ENCODE assay signal across 8 cellular contexts in the genomic region with DNA sequence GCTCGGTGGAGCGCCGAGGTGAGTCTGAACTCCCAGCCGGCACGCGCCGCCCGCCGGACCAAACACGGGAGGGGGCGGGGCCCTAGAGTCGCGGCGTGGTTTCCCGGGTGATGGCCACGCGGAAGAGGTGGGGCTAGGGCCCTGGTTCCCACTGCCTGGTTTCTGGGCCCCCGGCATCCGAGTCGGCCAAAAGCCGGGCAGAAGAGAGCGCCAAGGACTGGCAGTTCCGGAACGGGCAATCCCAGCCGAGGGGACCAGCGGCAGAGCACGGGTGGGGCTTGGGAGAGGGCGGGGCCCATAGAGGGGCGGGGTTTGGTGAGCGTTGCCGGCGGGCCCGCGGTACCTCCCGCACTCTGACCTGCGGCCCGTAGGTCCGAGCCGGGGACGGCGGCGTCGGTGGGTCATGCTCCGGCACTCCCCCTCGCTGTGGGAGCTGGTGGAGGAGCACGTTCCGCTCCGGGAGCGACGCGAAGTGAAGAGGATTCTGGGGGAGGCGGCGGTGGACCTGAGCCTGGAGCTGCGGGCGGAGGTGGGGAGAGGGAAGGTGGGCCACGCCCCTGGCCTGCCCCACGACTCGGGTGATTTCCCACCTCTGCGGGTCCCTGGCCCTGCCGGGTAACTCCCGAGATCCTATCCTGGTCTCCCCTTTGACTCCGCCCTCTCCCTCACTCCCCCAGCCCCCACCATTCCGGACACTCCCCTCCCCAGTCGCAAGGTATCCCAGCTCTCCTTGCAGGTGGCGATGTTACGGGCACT. TPM values are rescaled to one million over a fixed set of nuclear protein-coding genes. Genes with fewer than 3 reads are reported as not detected.
DNase-seq lines count a peak whose midpoint lies in the region; ATAC-seq, FAIRE-seq and TF ChIP-seq lines count a peak whose summit lies in the region.

A gene (plus strand): TSS at position 124 of the 756 bp plus-strand sequence. CDS start 280 bp downstream, at position 404.

- CTCF ChIA-PET in A549 (lab: Yijun Ruan, JAX) (interaction anchor here (3.0 to 5.0 kb wide), 4 partner anchors 14 to 228 kb away, joined by 12 to 51 read pairs (median 20); no protein-coding TSS in a partner anchor), HepG2 (lab: Yijun Ruan, JAX; ENCODE audit: low intra/inter-chr PET ratio, low total read pairs) (interaction anchor here (0.7 kb wide), 1 partner anchor 14 kb away, joined by 3 read pairs; no protein-coding TSS in a partner anchor)

- H3K4me1 Mint-ChIP-seq in activated CD4-positive, alpha-beta T cell treated with anti-CD3 and anti-CD28 coated beads, Interleukin-2, amount 10 ng/mL, durations not matched to agents 24 days and 14 days: peaks cover 14% of the 10 kb centered on the region

- peak within 1 kb of the TSS; percentile 56 for H3K9ac ChIP-seq in HepG2 (ENCODE audit: insufficient read depth, low read depth, low read length)

- no peaks in the 10 kb centered on the region for H4K20me1 ChIP-seq in HepG2 (ENCODE audit: insufficient read depth, low read length)

- BruUV-seq in HepG2 (replicated peaks; lab: Mats Ljungman, UMichigan): no TSS peak

- peak within 1 kb of the TSS; percentile 98 for H3K4me2 ChIP-seq in A549
- H3K4me2 ChIP-seq in HepG2 (ENCODE audit: low read depth, low read length): peak within 1 kb of the TSS; percentile 89

- H3K4me3 ChIP-seq in A549 (peak within 1 kb of the TSS; percentile 84), HepG2 (replicated peaks in 1 of 3; ENCODE audit: insufficient read depth in 1 of 3, low read depth in 2 of 3, low read length in 3 of 3) (peak within 1 kb of the TSS; percentile 52 to 77 (median 75))

- intact Hi-C loops in activated CD4-positive, alpha-beta T cell treated with anti-CD3 and anti-CD28 coated beads, Interleukin-2, amount 10 ng/mL, durations not matched to agents 24 days and 14 days (cut with micrococcal nuclease): loop anchor here (1.0 kb wide), 3 partner anchors 17 to 45 kb away; a partner anchor contains a TSS
- intact Hi-C loops in HepG2 (cut with micrococcal nuclease; ENCODE audit: unreplicated experiment): no loop called here

- H3K4me3 Mint-ChIP-seq in activated CD4-positive, alpha-beta T cell treated with anti-CD3 and anti-CD28 coated beads, Interleukin-2, amount 10 ng/mL, durations not matched to agents 24 days and 14 days: peak within 1 kb of the TSS; percentile 92

- DNase-seq in A549 (ENCODE audit: low read depth in 1 of 2, low spot score in 1 of 2): peak; percentile 65 to 83
- peak; percentile 45 for DNase-seq in NCI-H446 treated with DMSO at 0.1 percent for 48 hours (lab: John Stamatoyannopoulos, UW)
- peak; percentile 95 for DNase-seq in activated CD4-positive, alpha-beta T cell treated with anti-CD3 and anti-CD28 coated beads, Interleukin-2, amount 10 ng/mL, durations not matched to agents 24 days and 14 days
- DNase-seq in dedifferentiated amniotic fluid mesenchymal stem cell (ENCODE audit: extremely low spot score): peak; percentile 77
- peak; percentile 60 for DNase-seq in HepG2 (ENCODE audit: low spot score)
- DNase-seq in stimulated activated CD4-positive, alpha-beta T cell treated with anti-CD3 and anti-CD28 coated beads, Interleukin-4, amount 100 ng/mL, for 1 hour: peak; percentile 75

- H3K9me3 ChIP-seq in A549: no peaks in the 10 kb centered on the region
- no peaks in the 10 kb centered on the region for H3K9me3 ChIP-seq in HepG2 (ENCODE audit: low read length)

- TF ChIP-seq RAD21 in A549 (conservative IDR thresholded peaks at IDR 0.05 in 1 of 2, IDR thresholded peaks at IDR 0.05 in 1 of 2): no peak
- TF ChIP-seq RAD21 in HepG2 (CRISPR knock-in tag; IDR thresholded peaks at IDR 0.05): no peak

- TF ChIP-seq EP300 in A549 (IDR thresholded peaks at IDR 0.05) (no peak), HepG2 (IDR thresholded peaks at IDR 0.05; ENCODE audit: low read depth in 2 of 2, low read length in 2 of 2) (no peak), HepG2 (CRISPR knock-in tag; IDR thresholded peaks at IDR 0.05; ENCODE audit: borderline replicate concordance) (no peak)

- no peak within 1 kb of the TSS for H2AFZ ChIP-seq in HepG2 (ENCODE audit: low read length)

- WGBS in A549 (ENCODE audit: missing lambda C conversion rate): 11% methylated on average over 9 of the region's 66 CpGs
- 1% methylated on average over 11 of the region's 66 CpGs for WGBS in HepG2 (ENCODE audit: low lambda C conversion rate)

- peaks cover 27% of the 10 kb centered on the region for H3K4me1 ChIP-seq in A549
- H3K4me1 ChIP-seq in HepG2 (ENCODE audit: insufficient read depth, low read length): peaks cover 62% of the 10 kb centered on the region

- TF ChIP-seq POLR2A in A549 (IDR thresholded peaks at IDR 0.05; ENCODE audit: low read length): peak; percentile 43
- TF ChIP-seq POLR2A in GM18526 (IDR thresholded peaks at IDR 0.05; ENCODE audit: extremely low read depth, insufficient read length): peak; percentile 13
- TF ChIP-seq POLR2A in HepG2 (IDR thresholded peaks at IDR 0.05; ENCODE audit: insufficient read depth in 1 of 2, low read depth in 2 of 2, low read length in 2 of 2): peak; percentile 28 to 55; a peak in 2 of 4 replicates

- POLR2A ChIA-PET in A549 (lab: Yijun Ruan, JAX) (no interaction called here), HepG2 (lab: Yijun Ruan, JAX) (interaction anchor here (0.7 to 1.2 kb wide), 8 partner anchors 12 to 228 kb away, joined by 3 to 9 read pairs (median 3); a partner anchor contains a TSS)

- no peaks in the 10 kb centered on the region for H3K27me3 Mint-ChIP-seq in activated CD4-positive, alpha-beta T cell treated with anti-CD3 and anti-CD28 coated beads, Interleukin-2, amount 10 ng/mL, durations not matched to agents 24 days and 14 days

- H3K9me3 Mint-ChIP-seq in activated CD4-positive, alpha-beta T cell treated with anti-CD3 and anti-CD28 coated beads, Interleukin-2, amount 10 ng/mL, durations not matched to agents 24 days and 14 days: no peaks in the 10 kb centered on the region

- H3K36me3 ChIP-seq in HepG2 (replicated peaks in 1 of 2; ENCODE audit: control insufficient read depth in 1 of 2, insufficient read depth in 2 of 2, low read length in 2 of 2): no peaks in the 10 kb centered on the region

- ATAC-seq in A549: peak; percentile 73 to 87
- peak; percentile 73 for ATAC-seq in HG03095 (IDR thresholded peaks at IDR 0.05; ENCODE audit: unreplicated experiment)
- ATAC-seq in HepG2: peak; percentile 75

- TF ChIP-seq CTCF in A549 (IDR thresholded peaks at IDR 0.05) (no peak), HepG2 (CRISPR knock-in tag; IDR thresholded peaks at IDR 0.05) (peak; percentile 28; the same call in 1 of the 2 replicates)

- peak within 1 kb of the TSS; percentile 84 for H3K27ac Mint-ChIP-seq in activated CD4-positive, alpha-beta T cell treated with anti-CD3 and anti-CD28 coated beads, Interleukin-2, amount 10 ng/mL, durations not matched to agents 24 days and 14 days

- no peaks in the 10 kb centered on the region for H3K79me2 ChIP-seq in HepG2 (ENCODE audit: insufficient read depth, low read length)

- FAIRE-seq in A549 (lab: Jason Lieb, UNC) (no peak), HepG2 (lab: Jason Lieb, UNC) (no peak)

- in situ Hi-C loops in HepG2 (cut with HindIII; ENCODE audit: extremely low pct_ligation_motif_present, low pct_unique_long_range_greater_than_20kb): no loop called here

- peaks cover 2% of the 10 kb centered on the region for H3K36me3 Mint-ChIP-seq in activated CD4-positive, alpha-beta T cell treated with anti-CD3 and anti-CD28 coated beads, Interleukin-2, amount 10 ng/mL, durations not matched to agents 24 days and 14 days (ENCODE audit: low read depth)

- no peaks in the 10 kb centered on the region for H3K27me3 ChIP-seq in HepG2 (ENCODE audit: control insufficient read depth in 1 of 2, insufficient read depth in 2 of 2, low read length in 2 of 2)

- H3K27ac ChIP-seq in A549 (peak within 1 kb of the TSS; percentile 87 to 89), HepG2 (ENCODE audit: extremely low read length, insufficient read depth, low read length) (peak within 1 kb of the TSS; percentile 54)

TF ChIP-seq in A549, 52 proteins besides CTCF, POLR2A, EP300 and RAD21 (continues in another document):
- TF ChIP-seq BHLHE40 (IDR thresholded peaks at IDR 0.05; ENCODE audit: low read depth, low read length) (peak; percentile 65), CHD4 (IDR thresholded peaks at IDR 0.05; ENCODE audit: borderline replicate concordance) (no peak)

TF ChIP-seq in HepG2, 621 proteins besides CTCF, POLR2A, EP300 and RAD21 (continues in another document):
- TF ChIP-seq KMT2B (CRISPR knock-in tag; IDR thresholded peaks at IDR 0.05) (0 out of 2 replicates have a peak, but pooled peaks have one; percentile 38), BHLHE40 (IDR thresholded peaks at IDR 0.05; ENCODE audit: low read length) (peak; percentile 88)

RNA-seq across cellular contexts. Expression of the gene that starts here (rescaled TPM):
- 2.0 and 2.9 TPM in 2 replicates for polyA plus RNA-seq in A549 (2011; rRNA removed)
- 3.5 and 5.4 TPM in 2 replicates for polyA plus RNA-seq in A549 (2012; cell fraction: cytosol; rRNA removed)
- polyA plus RNA-seq in A549 (2012; cell fraction: nucleus; rRNA removed): 12.0 and 17.8 TPM in 2 replicates
- 9.3 to 12.5 TPM (median 10.2 TPM) in 3 replicates for polyA plus RNA-seq in A549 (2017; fragmentation: RNase III; extraction: RNeasy Plus Mini Kit Qiagen cat#74134 plus additional on column Dnase treatment)
- 2.0 and 2.4 TPM in 2 replicates for polyA minus RNA-seq in A549 (2011; rRNA and poly(A)+ RNA removed)
- total RNA-seq in activated CD4-positive, alpha-beta T cell treated with anti-CD3 and anti-CD28 coated beads, Interleukin-2, amount 10 ng/mL, durations not matched to agents 24 days and 14 days: 3.0 and 4.3 TPM in 2 replicates
- total RNA-seq in HepG2 (2016; rRNA removed; fragmentation: Illumina TruSeq; extraction: Trizol): 2.2 and 2.9 TPM in 2 replicates
- total RNA-seq in HepG2 (2016; cell fraction: cytosol; rRNA removed; fragmentation: Illumina TruSeq; extraction: Trizol; ENCODE audit: low read depth): 0.79 and 2.4 TPM in 2 replicates
- total RNA-seq in HepG2 (2016; cell fraction: insoluble cytoplasmic fraction; rRNA removed; fragmentation: Illumina TruSeq; extraction: Trizol): 0.95 and 2.5 TPM in 2 replicates
- 1.8 and 2.6 TPM in 2 replicates for total RNA-seq in HepG2 (2016; cell fraction: membrane; rRNA removed; fragmentation: Illumina TruSeq; extraction: Trizol)
- 2.8 and 3.1 TPM in 2 replicates for total RNA-seq in HepG2 (2016; cell fraction: nucleus; rRNA removed; fragmentation: Illumina TruSeq; extraction: Trizol)
- 1.4 and 1.8 TPM in 2 replicates for polyA plus RNA-seq in HepG2 (2011; rRNA removed)
- polyA plus RNA-seq in HepG2 (2011; cell fraction: cytosol; rRNA removed): 0.59 and 0.82 TPM in 2 replicates
- 8.4 and 10.6 TPM in 2 replicates for polyA plus RNA-seq in HepG2 (2011; cell fraction: nucleus; rRNA removed)
- polyA plus RNA-seq in HepG2 (2012): 2.3 and 3.3 TPM in 2 replicates
- polyA plus RNA-seq in HepG2 (2016; cell fraction: cytosol; fragmentation: Illumina TruSeq; extraction: Trizol; ENCODE audit: low read depth): 1.3 and 1.8 TPM in 2 replicates
- 2.1 and 2.4 TPM in 2 replicates for polyA plus RNA-seq in HepG2 (2016; cell fraction: insoluble cytoplasmic fraction; fragmentation: Illumina TruSeq; extraction: Trizol; ENCODE audit: low read depth)
- 1.7 and 2.2 TPM in 2 replicates for polyA plus RNA-seq in HepG2 (2016; cell fraction: membrane; fragmentation: Illumina TruSeq; extraction: Trizol; ENCODE audit: low read depth)
- polyA plus RNA-seq in HepG2 (2016; cell fraction: nucleus; fragmentation: Illumina TruSeq; extraction: Trizol; ENCODE audit: insufficient read depth, low read depth): 4.7 and 6.9 TPM in 2 replicates
- polyA minus RNA-seq in HepG2 (2011; rRNA and poly(A)+ RNA removed; ENCODE audit: low replicate concordance): 1.1 and 1.6 TPM in 2 replicates
- polyA minus RNA-seq in HepG2 (2011; cell fraction: cytosol; rRNA and poly(A)+ RNA removed): not detected in 2 replicates
- 1.2 and 1.9 TPM in 2 replicates for polyA minus RNA-seq in HepG2 (2011; cell fraction: nucleus; rRNA and poly(A)+ RNA removed)

Comparison
In these comparisons a context has a peak if more than half of its experiments do, and no peak if none do; other contexts are left out.
1. Peak in every context shown above with its lines: DNase-seq, ATAC-seq, H3K4me3 ChIP-seq and H3K27ac ChIP-seq.
2. DNase-seq: peak in every context shown above with its lines; median percentile 95 in activated CD4-positive, alpha-beta T cell treated with anti-CD3 and anti-CD28 coated beads, Interleukin-2, amount 10 ng/mL, durations not matched to agents 24 days and 14 days; 77 in dedifferentiated amniotic fluid mesenchymal stem cell; 75 in stimulated activated CD4-positive, alpha-beta T cell treated with anti-CD3 and anti-CD28 coated beads, Interleukin-4, amount 100 ng/mL, for 1 hour; 74 in A549; 60 in HepG2; 45 in NCI-H446 treated with DMSO at 0.1 percent for 48 hours.